18 cellular contexts compared by ENCODE assay signal in the genomic region with DNA sequence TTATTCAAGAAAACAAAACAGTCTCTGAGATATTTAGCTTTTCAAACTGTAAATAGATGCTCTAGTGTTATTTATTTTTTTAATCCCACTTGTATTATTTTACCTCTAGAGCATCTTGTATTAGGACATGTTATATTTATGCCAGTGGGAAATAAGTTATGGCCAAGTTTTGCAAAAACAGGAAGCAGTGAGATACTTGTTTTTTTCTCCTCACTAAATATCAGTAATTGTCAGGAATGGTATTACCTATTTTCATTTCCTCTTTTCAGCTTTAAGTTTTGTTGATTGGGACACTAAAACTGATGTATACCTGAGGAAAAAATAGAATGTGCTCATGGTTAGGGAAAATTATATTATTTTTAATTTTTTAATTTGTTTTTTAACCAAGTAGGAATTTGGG. TPM values are rescaled to one million over a fixed set of nuclear protein-coding genes. Genes with fewer than 3 reads are reported as not detected.
DNase-seq lines count a peak whose midpoint lies in the region; ATAC-seq and TF ChIP-seq lines count a peak whose summit lies in the region.
"Had no signal": no experiment of that assay in that cellular context is flagged by ENCODE, and none has a peak within 500 bp of the region (broad histone marks: within the 10 kb centered on the region; RNA-seq: fewer than 3 reads in every experiment).

No MANE protein-coding gene starts in this region.

- CTCF ChIA-PET in activated CD4-positive, alpha-beta memory T cell treated with anti-CD3 and anti-CD28 coated beads for 36 hours (lab: Charles Lee) = no interaction called here

- H3K18ac ChIP-seq in mesendoderm (ENCODE audit: low read length) = no peak overlapping the region

- TF ChIP-seq POLR2A in tibial nerve (IDR thresholded peaks at IDR 0.05) = no peak

- peaks cover 24% of the 10 kb centered on the region for H3F3A ChIP-seq in DOHH2 (ENCODE audit: control insufficient read depth, insufficient read depth)

- no peak overlapping the region for H3K9ac ChIP-seq in mesendoderm (ENCODE audit: low read length)

- H3K36me3 ChIP-seq in DOHH2 (ENCODE audit: control insufficient read depth, low read length) (peaks cover 18% of the 10 kb centered on the region), tibial nerve (peaks cover 0 to 11% (median 0%) of the 10 kb centered on the region in 3 donors), mesendoderm (ENCODE audit: control insufficient read depth, insufficient read depth, low read length) (peaks cover 1% of the 10 kb centered on the region)

- H4K8ac ChIP-seq in mesendoderm (ENCODE audit: low read depth, low read length) = no peak overlapping the region

- H3K56ac ChIP-seq in mesendoderm (ENCODE audit: low read length) = no peak overlapping the region

- peaks cover 5% of the 10 kb centered on the region for H3K36me3 Mint-ChIP-seq in endothelial cell (ENCODE audit: low read depth, unreplicated experiment)
- peaks cover 13 to 24% of the 10 kb centered on the region in 2 donors for H3K36me3 Mint-ChIP-seq in naive B cell
- H3K36me3 Mint-ChIP-seq in activated CD4-positive, alpha-beta memory T cell treated with anti-CD3 and anti-CD28 coated beads for 36 hours = peaks cover 14% of the 10 kb centered on the region

- H3K4me1 ChIP-seq in DOHH2 (ENCODE audit: control insufficient read depth, low read length) (peaks cover 60% of the 10 kb centered on the region), tibial nerve (peaks cover 0 to 58% (median 10%) of the 10 kb centered on the region in 4 donors), mesendoderm (ENCODE audit: control insufficient read depth, low read depth, low read length) (no peaks in the 10 kb centered on the region)

- H2BK15ac ChIP-seq in mesendoderm (replicated peaks; ENCODE audit: low read depth) = no peak overlapping the region

- H3K27me3 ChIP-seq in DOHH2 (ENCODE audit: control insufficient read depth, low read length) (no peaks in the 10 kb centered on the region), tibial nerve (no peaks in the 10 kb centered on the region), mesendoderm (ENCODE audit: insufficient read depth, low read length, poor library complexity) (no peaks in the 10 kb centered on the region)
- H3K27me3 ChIP-seq: MG63, SJCRH30 had no signal

- no peak for TF ChIP-seq CTCF in DOHH2 (IDR thresholded peaks at IDR 0.05; ENCODE audit: low read depth, low read length, poor library complexity, severe bottlenecking)
- TF ChIP-seq CTCF in endothelial cell (IDR thresholded peaks at IDR 0.05; ENCODE audit: unreplicated experiment) = no peak
- TF ChIP-seq CTCF in tibial nerve (IDR thresholded peaks at IDR 0.05) = no peak

- H4K20me1 ChIP-seq in DOHH2 (ENCODE audit: control insufficient read depth, insufficient read depth, low read depth, low read length) = no peaks in the 10 kb centered on the region

- H3K27ac ChIP-seq in DOHH2 (ENCODE audit: low read depth, low read length) = peak overlapping the region; percentile 85
- peak overlapping the region in 1 of 4 donors; percentile 20 for H3K27ac ChIP-seq in tibial nerve
- no peak overlapping the region for H3K27ac ChIP-seq in mesendoderm (ENCODE audit: low read depth, low read length)
- H3K27ac ChIP-seq: SJCRH30 had no signal

- H3K9me3 Mint-ChIP-seq in endothelial cell (ENCODE audit: unreplicated experiment) = no peaks in the 10 kb centered on the region
- H3K9me3 Mint-ChIP-seq in naive B cell = no peaks in the 10 kb centered on the region
- H3K9me3 Mint-ChIP-seq in activated CD4-positive, alpha-beta memory T cell treated with anti-CD3 and anti-CD28 coated beads for 36 hours = no peaks in the 10 kb centered on the region
- H3K9me3 Mint-ChIP-seq: CD14-positive monocyte had no signal

- H3K9me2 ChIP-seq in DOHH2 (replicated peaks; ENCODE audit: control insufficient read depth, low read length) = no peaks in the 10 kb centered on the region

- H3K9me3 ChIP-seq in DOHH2 (ENCODE audit: control insufficient read depth, insufficient read depth, low read length) (no peaks in the 10 kb centered on the region), tibial nerve (no peaks in the 10 kb centered on the region)
- H3K9me3 ChIP-seq: MG63, SJCRH30 had no signal

- no peak overlapping the region for H2BK5ac ChIP-seq in mesendoderm (ENCODE audit: low read length)

- peak overlapping the region; percentile 63 for H3K4me3 ChIP-seq in DOHH2 (ENCODE audit: low read length)
- no peak overlapping the region for H3K4me3 ChIP-seq in tibial nerve
- no peak overlapping the region for H3K4me3 ChIP-seq in mesendoderm (ENCODE audit: low read length)
- H3K4me3 ChIP-seq: MG63, SJCRH30 had no signal

- H3K27me3 Mint-ChIP-seq in endothelial cell (ENCODE audit: unreplicated experiment) (no peaks in the 10 kb centered on the region), naive B cell (no peaks in the 10 kb centered on the region)
- H3K27me3 Mint-ChIP-seq in activated CD4-positive, alpha-beta memory T cell treated with anti-CD3 and anti-CD28 coated beads for 36 hours = no peaks in the 10 kb centered on the region
- H3K27me3 Mint-ChIP-seq: IgD-negative memory B cell had no signal

- POLR2A ChIA-PET in activated CD4-positive, alpha-beta memory T cell treated with anti-CD3 and anti-CD28 coated beads for 36 hours (lab: Charles Lee) = no interaction called here

- H2BK120ac ChIP-seq in mesendoderm (ENCODE audit: low read depth, low read length) = no peak overlapping the region

- intact Hi-C loops in activated CD4-positive, alpha-beta memory T cell treated with anti-CD3 and anti-CD28 coated beads for 36 hours (cut with micrococcal nuclease) = no loop called here

- peak; percentile 35 for DNase-seq in NOMO-1 treated with DMSO at 0.1 percent for 48 hours (lab: John Stamatoyannopoulos, UW; ENCODE audit: unreplicated experiment)
- DNase-seq in endothelial cell (ENCODE audit: low spot score) = no peak
- no peak for DNase-seq in naive B cell
- DNase-seq in tibial nerve (ENCODE audit: low spot score in 2 of 2) = no peak
- no peak for DNase-seq in mesendoderm
- DNase-seq in activated CD4-positive, alpha-beta memory T cell treated with anti-CD3 and anti-CD28 coated beads for 36 hours = no peak
- DNase-seq: ACHN, DND-41, GOT3, MG63, NCI-H1105 treated with DMSO at 0.1 percent for 48 hours, NCI-H2081 treated with DMSO at 0.1 percent for 48 hours, NCI-H774, SJCRH30 had no signal

- H4K5ac ChIP-seq in mesendoderm (ENCODE audit: low read length) = no peak overlapping the region

- no peaks in the 10 kb centered on the region for H3K79me1 ChIP-seq in mesendoderm (ENCODE audit: low read length)

- peaks cover 18% of the 10 kb centered on the region for H3K4me1 Mint-ChIP-seq in endothelial cell (ENCODE audit: unreplicated experiment)
- H3K4me1 Mint-ChIP-seq in naive B cell = peaks cover 21 to 42% (median 37%) of the 10 kb centered on the region in 3 donors
- H3K4me1 Mint-ChIP-seq in activated CD4-positive, alpha-beta memory T cell treated with anti-CD3 and anti-CD28 coated beads for 36 hours (ENCODE audit: low read depth) = peaks cover 17% of the 10 kb centered on the region

- H3K23ac ChIP-seq in mesendoderm (ENCODE audit: low read length) = no peak overlapping the region

- TF ChIP-seq EP300 in tibial nerve (IDR thresholded peaks at IDR 0.05) = no peak

- H3K27ac Mint-ChIP-seq in endothelial cell (ENCODE audit: unreplicated experiment) = peak overlapping the region; percentile 64
- peak overlapping the region in 5 of 6 donors; percentile 2 to 89 (median 47) for H3K27ac Mint-ChIP-seq in naive B cell
- H3K27ac Mint-ChIP-seq in activated CD4-positive, alpha-beta memory T cell treated with anti-CD3 and anti-CD28 coated beads for 36 hours = no peak overlapping the region
- H3K27ac Mint-ChIP-seq: CD14-positive monocyte, IgD-negative memory B cell had no signal

- H2AK5ac ChIP-seq in mesendoderm (ENCODE audit: low read length) = no peak overlapping the region

- H3K4me3 Mint-ChIP-seq in endothelial cell (ENCODE audit: unreplicated experiment) = peak overlapping the region; percentile 68
- H3K4me3 Mint-ChIP-seq in naive B cell = peak overlapping the region in 7 of 8 donors; percentile 13 to 82 (median 45)
- H3K4me3 Mint-ChIP-seq in activated CD4-positive, alpha-beta memory T cell treated with anti-CD3 and anti-CD28 coated beads for 36 hours = no peak overlapping the region
- H3K4me3 Mint-ChIP-seq: CD14-positive monocyte had no signal

- no peak overlapping the region for H3K4ac ChIP-seq in mesendoderm (ENCODE audit: low read depth, low read length)

- H3K79me2 ChIP-seq in DOHH2 (ENCODE audit: control insufficient read depth, low read length) (peaks cover 43% of the 10 kb centered on the region), mesendoderm (ENCODE audit: control insufficient read depth, insufficient read depth, low read length) (no peaks in the 10 kb centered on the region)

- peak overlapping the region; percentile 67 for H3K4me2 ChIP-seq in DOHH2 (ENCODE audit: low read length)
- H3K4me2 ChIP-seq in mesendoderm (ENCODE audit: low read length) = no peak overlapping the region

- ATAC-seq in naive B cell (ENCODE audit: low read depth in 2 of 2) = peak; percentile 37 to 50
- ATAC-seq: HCT116 had no signal

RNA-seq across cellular contexts. Expression of gene IL20RB, which starts 8.6 kb away (rescaled TPM):
- 2.9 TPM for total RNA-seq in endothelial cell (ENCODE audit: unreplicated experiment)
- under 1 TPM in 1 of 6 donors, not detected in 5; 0.31 TPM for polyA plus RNA-seq in naive B cell (ENCODE audit: low read depth in 6 of 6)
- 10 to 100 TPM; 16.8 to 50.9 (median 45.3) TPM for total RNA-seq in tibial nerve
- 1.3 TPM for polyA plus RNA-seq in mesendoderm (2013, experiment 1 of 2)
- 1.3 TPM for polyA plus RNA-seq in mesendoderm (2013, experiment 2 of 2)
- under 1 TPM; 0.80 to 0.97 TPM for total RNA-seq in activated CD4-positive, alpha-beta memory T cell treated with anti-CD3 and anti-CD28 coated beads for 36 hours
- polyA plus RNA-seq: IgD-negative memory B cell had no signal
